Comparison of ENCODE assay signal across 8 cellular contexts in the genomic region with DNA sequence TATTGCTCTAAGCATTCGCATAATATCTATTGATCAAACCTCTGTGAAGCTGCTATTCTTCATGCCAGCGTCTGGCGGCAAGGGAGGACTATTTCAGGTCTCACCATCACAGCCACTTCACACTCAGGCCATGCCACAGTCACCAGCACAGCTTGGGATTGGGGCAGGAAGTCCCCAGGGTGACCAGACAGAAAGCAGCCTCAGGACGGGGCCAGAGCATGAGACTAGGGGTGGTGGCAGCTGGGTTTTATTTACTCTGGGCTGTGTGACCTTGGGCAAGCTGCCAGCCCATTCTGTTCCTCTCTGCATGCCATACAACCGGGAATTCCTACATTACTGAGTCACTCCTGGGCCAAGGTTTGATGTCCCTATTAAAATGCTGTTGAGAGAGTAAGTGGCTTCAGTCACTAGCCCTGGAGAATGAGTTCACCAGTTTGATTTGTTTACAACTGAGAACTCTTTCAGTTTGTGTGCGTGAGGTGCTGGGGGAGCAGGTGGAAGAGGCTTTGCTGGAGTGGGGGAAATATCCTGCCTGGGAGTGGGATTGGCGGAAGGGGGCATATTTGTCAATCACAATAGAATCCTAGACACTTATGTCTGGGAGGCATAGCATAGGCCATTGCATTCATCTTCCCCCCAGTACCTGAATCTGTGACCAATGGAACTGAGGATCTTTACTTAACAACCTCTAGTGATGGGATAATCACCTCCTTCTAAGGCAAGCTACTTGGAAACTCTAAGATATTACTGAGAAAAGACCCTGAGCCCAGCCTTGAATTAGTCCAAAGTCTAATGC.
DNase-seq lines count a peak whose midpoint lies in the region; ATAC-seq and TF ChIP-seq lines count a peak whose summit lies in the region.

No MANE protein-coding gene starts in this region.

- no peak overlapping the region for H3K4me3 ChIP-seq in choroid plexus epithelial cell (ENCODE audit: low read depth, low read length)

- no peak for ATAC-seq in HG02588 (IDR thresholded peaks at IDR 0.05; ENCODE audit: unreplicated experiment)
- ATAC-seq in HG03442 (IDR thresholded peaks at IDR 0.05; ENCODE audit: unreplicated experiment), result no peak
- ATAC-seq in HG02571 (IDR thresholded peaks at IDR 0.05; ENCODE audit: unreplicated experiment), result no peak
- no peak for ATAC-seq in activated naive CD4-positive, alpha-beta T cell treated with anti-CD3 and anti-CD28 coated beads, Interleukin-2, amount 50 U/mL, for 72 hours

- no peak for TF ChIP-seq CTCF in choroid plexus epithelial cell (conservative IDR thresholded peaks at IDR 0.05; ENCODE audit: low read depth, low read length)

- no peaks in the 10 kb centered on the region for H3K9me3 Mint-ChIP-seq in activated naive CD4-positive, alpha-beta T cell treated with anti-CD3 and anti-CD28 coated beads, Interleukin-2, amount 50 U/mL, for 72 hours

- no peak overlapping the region for H3K27ac Mint-ChIP-seq in activated naive CD4-positive, alpha-beta T cell treated with anti-CD3 and anti-CD28 coated beads, Interleukin-2, amount 50 U/mL, for 72 hours

- DNase-seq in GM04503 (ENCODE audit: low read depth) (peak; percentile 59), NCI-H2081 (lab: John Stamatoyannopoulos, UW) (peak; percentile 83 to 90), choroid plexus epithelial cell (ENCODE audit: low read depth) (peak; percentile 50), myocyte (ENCODE audit: low read depth) (peak; percentile 99)
- no peak for DNase-seq in activated naive CD4-positive, alpha-beta T cell treated with anti-CD3 and anti-CD28 coated beads, Interleukin-2, amount 50 U/mL, for 72 hours (ENCODE audit: low spot score in 2 of 2)

- no peaks in the 10 kb centered on the region for H3K36me3 Mint-ChIP-seq in activated naive CD4-positive, alpha-beta T cell treated with anti-CD3 and anti-CD28 coated beads, Interleukin-2, amount 50 U/mL, for 72 hours

Comparison
In these comparisons a context has a peak if more than half of its experiments do, and no peak if none do; other contexts are left out.
1. DNase-seq: peak in GM04503 (single experiment), NCI-H2081 (2 of 2), choroid plexus epithelial cell (single experiment) and myocyte (single experiment); none in activated naive CD4-positive, alpha-beta T cell treated with anti-CD3 and anti-CD28 coated beads, Interleukin-2, amount 50 U/mL, for 72 hours (0 of 2).